In genomic region chr4:16055454-16055853, GRCh38 we compare ENCODE assay signal across 1 cellular context.
TF ChIP-seq lines count a peak whose summit lies in the region.

No MANE protein-coding gene starts in this region.

TF ChIP-seq in GM23338, 12 proteins besides CTCF, POLR2A, EP300 and RAD21 (continued from another document):
- TF ChIP-seq ZNF462 (CRISPR knock-in tag; IDR thresholded peaks at IDR 0.05) (no peak), CREB1 (CRISPR knock-in tag; IDR thresholded peaks at IDR 0.05; ENCODE audit: low read depth) (no peak), REST (IDR thresholded peaks at IDR 0.05; ENCODE audit: unreplicated experiment) (no peak), POLR2AphosphoS5 (IDR thresholded peaks at IDR 0.05; ENCODE audit: low read depth) (no peak), NANOG (IDR thresholded peaks at IDR 0.05; ENCODE audit: borderline replicate concordance) (no peak), EZH2 (IDR thresholded peaks at IDR 0.05; ENCODE audit: low read depth, unreplicated experiment) (no peak)
